Comparison of ENCODE assay signal across 8 cellular contexts in the genomic region with DNA sequence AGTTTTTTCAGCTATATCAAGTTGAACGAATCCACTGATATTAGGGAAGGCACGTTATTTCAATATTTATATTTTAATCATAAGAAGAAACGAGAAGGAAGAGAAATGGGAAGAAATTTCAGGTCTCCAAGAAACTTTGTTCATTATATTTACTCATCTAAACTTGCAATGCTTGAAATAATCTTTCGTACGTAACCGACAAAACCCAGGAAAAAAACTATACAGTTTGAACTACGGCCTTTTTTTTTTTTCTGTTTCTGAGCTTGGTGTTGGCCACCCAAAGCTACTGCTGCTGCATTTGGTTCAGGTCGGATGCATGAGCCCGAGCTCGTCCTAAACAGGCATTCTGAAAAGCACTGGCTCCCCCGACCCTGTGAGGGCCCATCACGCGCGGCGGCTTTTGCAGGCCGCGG. TPM values are rescaled to one million over a fixed set of nuclear protein-coding genes. Genes with fewer than 3 reads are reported as not detected.
A peak's percentile ranks its signal among the peaks of the same experiment; 100 is the strongest.
DNase-seq lines count a peak whose midpoint lies in the region; ATAC-seq and TF ChIP-seq lines count a peak whose summit lies in the region.

No MANE protein-coding gene starts in this region.

- H3K4me1 ChIP-seq in A673 (ENCODE audit: insufficient read depth, low read length, poor library complexity, severe bottlenecking) (no peaks in the 10 kb centered on the region), mucosa of rectum (ENCODE audit: control insufficient read depth in 2 of 2, insufficient read depth in 2 of 2, low read length in 2 of 2) (peaks cover 8 to 18% of the 10 kb centered on the region in 2 donors)

- H3K4me3 ChIP-seq in A673 (ENCODE audit: low read depth, low read length, poor library complexity, severe bottlenecking) (peak overlapping the region; percentile 47), cardiac fibroblast (replicated peaks in 1 of 2; ENCODE audit: low read depth in 2 of 2, low read length in 2 of 2) (peak overlapping the region; percentile 66 to 77), mucosa of rectum (ENCODE audit: low read length in 2 of 2) (peak overlapping the region; percentile 74 to 84)

- H3K36me3 ChIP-seq in A673 (ENCODE audit: insufficient read depth, low read length, poor library complexity, severe bottlenecking), result no peaks in the 10 kb centered on the region
- no peaks in the 10 kb centered on the region for H3K36me3 ChIP-seq in mucosa of rectum (ENCODE audit: control insufficient read depth in 2 of 2, insufficient read depth in 2 of 2, low read length in 2 of 2)

- intact Hi-C loops in A673 (cut with micrococcal nuclease; ENCODE audit: unreplicated experiment), result loop anchor here (1.0 to 5.0 kb wide), 2 partner anchors 104 to 399 kb away; no protein-coding TSS in a partner anchor

- ATAC-seq in GM21447 (IDR thresholded peaks at IDR 0.05; ENCODE audit: unreplicated experiment) (no peak), HG02571 (IDR thresholded peaks at IDR 0.05; ENCODE audit: unreplicated experiment) (no peak)

- POLR2A ChIA-PET in A673 (lab: Charles Lee; ENCODE audit: low non-redundant PET) (no interaction called here), HEK293T (lab: Yijun Ruan, JAX) (interaction anchor here (0.7 to 2.4 kb wide), 7 partner anchors 17 to 106 kb away, joined by 4 to 14 read pairs (median 8); no protein-coding TSS in a partner anchor)

- H3K27ac ChIP-seq in A673 (ENCODE audit: low read depth, low read length, poor library complexity, severe bottlenecking) (no peak overlapping the region), mucosa of rectum (ENCODE audit: low read depth in 2 of 2, low read length in 2 of 2) (peak overlapping the region; percentile 91 to 98)

- TF ChIP-seq CTCF in A673 (conservative IDR thresholded peaks at IDR 0.05; ENCODE audit: low read depth, low read length), result no peak
- TF ChIP-seq CTCF in cardiac fibroblast (IDR thresholded peaks at IDR 0.05; ENCODE audit: low read depth, low read length), result no peak

- no peak for DNase-seq in A673 (ENCODE audit: low spot score)
- DNase-seq in HEK293T (ENCODE audit: extremely low spot score), result no peak
- DNase-seq in cardiac fibroblast (ENCODE audit: low read depth in 2 of 2), result no peak
- DNase-seq in activated CD8-positive, alpha-beta memory T cell treated with anti-CD3 and anti-CD28 coated beads, Interleukin-2, amount 50 U/mL, for 4 hours, result no peak
- no peak for DNase-seq in stimulated activated naive CD4-positive, alpha-beta T cell treated with Interleukin-2 at 50 U/mL for 16 hours (lab: John Stamatoyannopoulos, UW)

- BruUV-seq in A673 (replicated peaks; lab: Mats Ljungman, UMichigan), result no TSS peak

- peak overlapping the region; percentile 61 to 95 for H3K9ac ChIP-seq in mucosa of rectum (ENCODE audit: low read depth in 1 of 2, low read length in 2 of 2)

- CTCF ChIA-PET in A673 (lab: Charles Lee), result interaction anchor here (0.6 to 1.0 kb wide), 2 partner anchors 104 to 130 kb away, joined by 3 to 6 read pairs; no protein-coding TSS in a partner anchor
- CTCF ChIA-PET in HEK293T (lab: Yijun Ruan, JAX), result interaction anchor here (0.9 to 3.2 kb wide), 5 partner anchors 10 to 106 kb away, joined by 4 to 26 read pairs (median 5); no protein-coding TSS in a partner anchor

- no peaks in the 10 kb centered on the region for H3K9me3 ChIP-seq in A673 (ENCODE audit: low read depth, low read length, poor library complexity, severe bottlenecking)
- no peaks in the 10 kb centered on the region for H3K9me3 ChIP-seq in mucosa of rectum (ENCODE audit: control insufficient read depth in 2 of 2, low read length in 2 of 2)

- H3K27me3 ChIP-seq in A673 (replicated peaks; ENCODE audit: insufficient read depth, low read depth, low read length, poor library complexity), result peaks cover 58% of the 10 kb centered on the region
- peaks cover 0 to 2% of the 10 kb centered on the region in 2 donors for H3K27me3 ChIP-seq in mucosa of rectum (ENCODE audit: control insufficient read depth in 2 of 2, insufficient read depth in 2 of 2, low read length in 2 of 2)

TF ChIP-seq in HEK293T, 16 proteins besides CTCF, POLR2A, EP300 and RAD21:
- TF ChIP-seq SUZ12 (IDR thresholded peaks at IDR 0.05) (no peak), ZNF384 (IDR thresholded peaks at IDR 0.05) (peak; percentile 76)

RNA-seq across cellular contexts. Expression of a gene that starts 0.5 kb away (rescaled TPM):
- 0.48 and 0.71 TPM in 2 replicates for total RNA-seq in A673 (2021)

RNA-seq across cellular contexts. Expression of a gene that starts 55.1 kb away (rescaled TPM):
- total RNA-seq in A673 (2021), result 0.61 and 0.71 TPM in 2 replicates
